1 cellular context compared by ENCODE assay signal in the genomic region with DNA sequence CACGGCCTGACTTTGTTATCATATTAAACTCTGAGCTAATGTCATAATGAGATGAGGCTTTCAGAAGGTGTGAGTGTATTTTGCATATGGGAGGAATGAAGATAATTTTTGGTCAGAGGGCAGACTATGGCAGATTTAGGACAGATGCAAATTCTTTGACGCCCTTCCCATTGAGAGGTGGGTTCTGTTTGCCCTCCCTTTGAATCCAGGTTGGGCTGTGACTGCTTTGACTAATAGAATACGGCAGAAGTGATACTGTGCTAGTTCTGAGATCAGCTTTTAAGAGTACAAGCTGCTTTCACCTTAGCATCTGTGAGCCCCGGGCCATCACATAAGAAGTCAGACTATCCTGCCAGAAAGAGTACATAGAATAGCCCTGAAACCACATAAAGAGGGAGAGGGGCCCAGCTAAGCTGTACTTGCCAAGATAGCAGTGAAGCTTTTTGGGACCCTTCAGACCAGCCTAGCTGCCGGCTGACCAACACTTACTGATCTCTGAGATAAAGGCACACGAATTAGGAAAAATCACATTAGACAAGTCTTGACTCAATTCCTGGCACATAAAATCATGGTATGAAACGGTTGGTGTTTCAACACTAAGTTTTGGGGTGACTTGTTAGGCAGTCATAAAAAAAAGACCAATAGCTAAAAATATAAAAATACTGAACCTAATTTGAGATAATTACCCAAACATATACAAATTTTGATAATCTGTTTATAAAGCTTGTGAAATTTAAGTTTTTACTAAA.
A peak's percentile ranks its signal among the peaks of the same experiment; 100 is the strongest.
TF ChIP-seq lines count a peak whose summit lies in the region.

No MANE protein-coding gene starts in this region.

TF ChIP-seq in GM12878, 131 proteins besides CTCF, POLR2A, EP300 and RAD21 (continued from another document and continues in another):
- TF ChIP-seq, protein P1, sequence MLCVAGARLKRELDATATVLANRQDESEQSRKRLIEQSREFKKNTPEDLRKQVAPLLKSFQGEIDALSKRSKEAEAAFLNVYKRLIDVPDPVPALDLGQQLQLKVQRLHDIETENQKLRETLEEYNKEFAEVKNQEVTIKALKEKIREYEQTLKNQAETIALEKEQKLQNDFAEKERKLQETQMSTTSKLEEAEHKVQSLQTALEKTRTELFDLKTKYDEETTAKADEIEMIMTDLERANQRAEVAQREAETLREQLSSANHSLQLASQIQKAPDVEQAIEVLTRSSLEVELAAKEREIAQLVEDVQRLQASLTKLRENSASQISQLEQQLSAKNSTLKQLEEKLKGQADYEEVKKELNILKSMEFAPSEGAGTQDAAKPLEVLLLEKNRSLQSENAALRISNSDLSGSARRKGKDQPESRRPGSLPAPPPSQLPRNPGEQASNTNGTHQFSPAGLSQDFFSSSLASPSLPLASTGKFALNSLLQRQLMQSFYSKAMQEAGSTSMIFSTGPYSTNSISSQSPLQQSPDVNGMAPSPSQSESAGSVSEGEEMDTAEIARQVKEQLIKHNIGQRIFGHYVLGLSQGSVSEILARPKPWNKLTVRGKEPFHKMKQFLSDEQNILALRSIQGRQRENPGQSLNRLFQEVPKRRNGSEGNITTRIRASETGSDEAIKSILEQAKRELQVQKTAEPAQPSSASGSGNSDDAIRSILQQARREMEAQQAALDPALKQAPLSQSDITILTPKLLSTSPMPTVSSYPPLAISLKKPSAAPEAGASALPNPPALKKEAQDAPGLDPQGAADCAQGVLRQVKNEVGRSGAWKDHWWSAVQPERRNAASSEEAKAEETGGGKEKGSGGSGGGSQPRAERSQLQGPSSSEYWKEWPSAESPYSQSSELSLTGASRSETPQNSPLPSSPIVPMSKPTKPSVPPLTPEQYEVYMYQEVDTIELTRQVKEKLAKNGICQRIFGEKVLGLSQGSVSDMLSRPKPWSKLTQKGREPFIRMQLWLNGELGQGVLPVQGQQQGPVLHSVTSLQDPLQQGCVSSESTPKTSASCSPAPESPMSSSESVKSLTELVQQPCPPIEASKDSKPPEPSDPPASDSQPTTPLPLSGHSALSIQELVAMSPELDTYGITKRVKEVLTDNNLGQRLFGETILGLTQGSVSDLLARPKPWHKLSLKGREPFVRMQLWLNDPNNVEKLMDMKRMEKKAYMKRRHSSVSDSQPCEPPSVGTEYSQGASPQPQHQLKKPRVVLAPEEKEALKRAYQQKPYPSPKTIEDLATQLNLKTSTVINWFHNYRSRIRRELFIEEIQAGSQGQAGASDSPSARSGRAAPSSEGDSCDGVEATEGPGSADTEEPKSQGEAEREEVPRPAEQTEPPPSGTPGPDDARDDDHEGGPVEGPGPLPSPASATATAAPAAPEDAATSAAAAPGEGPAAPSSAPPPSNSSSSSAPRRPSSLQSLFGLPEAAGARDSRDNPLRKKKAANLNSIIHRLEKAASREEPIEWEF (IDR thresholded peaks at IDR 0.05; ENCODE audit: insufficient replicate concordance, low read depth, low read length), result no peak
- TF ChIP-seq, protein P2, sequence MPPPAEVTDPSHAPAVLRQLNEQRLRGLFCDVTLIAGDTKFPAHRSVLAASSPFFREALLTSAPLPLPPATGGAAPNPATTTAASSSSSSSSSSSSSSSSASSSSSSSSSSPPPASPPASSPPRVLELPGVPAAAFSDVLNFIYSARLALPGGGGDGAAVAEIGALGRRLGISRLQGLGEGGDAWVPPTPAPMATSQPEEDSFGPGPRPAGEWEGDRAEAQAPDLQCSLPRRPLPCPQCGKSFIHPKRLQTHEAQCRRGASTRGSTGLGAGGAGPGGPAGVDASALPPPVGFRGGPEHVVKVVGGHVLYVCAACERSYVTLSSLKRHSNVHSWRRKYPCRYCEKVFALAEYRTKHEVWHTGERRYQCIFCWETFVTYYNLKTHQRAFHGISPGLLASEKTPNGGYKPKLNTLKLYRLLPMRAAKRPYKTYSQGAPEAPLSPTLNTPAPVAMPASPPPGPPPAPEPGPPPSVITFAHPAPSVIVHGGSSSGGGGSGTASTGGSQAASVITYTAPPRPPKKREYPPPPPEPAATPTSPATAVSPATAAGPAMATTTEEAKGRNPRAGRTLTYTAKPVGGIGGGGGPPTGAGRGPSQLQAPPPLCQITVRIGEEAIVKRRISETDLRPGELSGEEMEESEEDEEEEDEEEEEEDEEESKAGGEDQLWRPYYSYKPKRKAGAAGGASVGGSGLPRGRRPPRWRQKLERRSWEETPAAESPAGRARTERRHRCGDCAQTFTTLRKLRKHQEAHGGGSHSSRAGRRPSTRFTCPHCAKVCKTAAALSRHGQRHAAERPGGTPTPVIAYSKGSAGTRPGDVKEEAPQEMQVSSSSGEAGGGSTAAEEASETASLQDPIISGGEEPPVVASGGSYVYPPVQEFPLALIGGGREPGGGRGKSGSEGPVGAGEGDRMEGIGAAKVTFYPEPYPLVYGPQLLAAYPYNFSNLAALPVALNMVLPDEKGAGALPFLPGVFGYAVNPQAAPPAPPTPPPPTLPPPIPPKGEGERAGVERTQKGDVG (CRISPR knock-in tag; IDR thresholded peaks at IDR 0.05), result no peak
- TF ChIP-seq ZNF622 (IDR thresholded peaks at IDR 0.05), result no peak
- no peak for TF ChIP-seq MXI1 (IDR thresholded peaks at IDR 0.05; ENCODE audit: low read depth, low read length)
- peak; percentile 53 for TF ChIP-seq IKZF1 (conservative IDR thresholded peaks at IDR 0.05)
- TF ChIP-seq, protein P3, sequence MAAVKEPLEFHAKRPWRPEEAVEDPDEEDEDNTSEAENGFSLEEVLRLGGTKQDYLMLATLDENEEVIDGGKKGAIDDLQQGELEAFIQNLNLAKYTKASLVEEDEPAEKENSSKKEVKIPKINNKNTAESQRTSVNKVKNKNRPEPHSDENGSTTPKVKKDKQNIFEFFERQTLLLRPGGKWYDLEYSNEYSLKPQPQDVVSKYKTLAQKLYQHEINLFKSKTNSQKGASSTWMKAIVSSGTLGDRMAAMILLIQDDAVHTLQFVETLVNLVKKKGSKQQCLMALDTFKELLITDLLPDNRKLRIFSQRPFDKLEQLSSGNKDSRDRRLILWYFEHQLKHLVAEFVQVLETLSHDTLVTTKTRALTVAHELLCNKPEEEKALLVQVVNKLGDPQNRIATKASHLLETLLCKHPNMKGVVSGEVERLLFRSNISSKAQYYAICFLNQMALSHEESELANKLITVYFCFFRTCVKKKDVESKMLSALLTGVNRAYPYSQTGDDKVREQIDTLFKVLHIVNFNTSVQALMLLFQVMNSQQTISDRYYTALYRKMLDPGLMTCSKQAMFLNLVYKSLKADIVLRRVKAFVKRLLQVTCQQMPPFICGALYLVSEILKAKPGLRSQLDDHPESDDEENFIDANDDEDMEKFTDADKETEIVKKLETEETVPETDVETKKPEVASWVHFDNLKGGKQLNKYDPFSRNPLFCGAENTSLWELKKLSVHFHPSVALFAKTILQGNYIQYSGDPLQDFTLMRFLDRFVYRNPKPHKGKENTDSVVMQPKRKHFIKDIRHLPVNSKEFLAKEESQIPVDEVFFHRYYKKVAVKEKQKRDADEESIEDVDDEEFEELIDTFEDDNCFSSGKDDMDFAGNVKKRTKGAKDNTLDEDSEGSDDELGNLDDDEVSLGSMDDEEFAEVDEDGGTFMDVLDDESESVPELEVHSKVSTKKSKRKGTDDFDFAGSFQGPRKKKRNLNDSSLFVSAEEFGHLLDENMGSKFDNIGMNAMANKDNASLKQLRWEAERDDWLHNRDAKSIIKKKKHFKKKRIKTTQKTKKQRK (IDR thresholded peaks at IDR 0.05; ENCODE audit: low read depth, low read length), result no peak
- no peak for TF ChIP-seq TBL1XR1 (IDR thresholded peaks at IDR 0.05; ENCODE audit: low read depth, low read length)
- peak; percentile 92 for TF ChIP-seq HDGF (IDR thresholded peaks at IDR 0.05)
- TF ChIP-seq SMAD1 (IDR thresholded peaks at IDR 0.05; ENCODE audit: low read depth, partially characterized antibody), result no peak
- TF ChIP-seq, protein P4, sequence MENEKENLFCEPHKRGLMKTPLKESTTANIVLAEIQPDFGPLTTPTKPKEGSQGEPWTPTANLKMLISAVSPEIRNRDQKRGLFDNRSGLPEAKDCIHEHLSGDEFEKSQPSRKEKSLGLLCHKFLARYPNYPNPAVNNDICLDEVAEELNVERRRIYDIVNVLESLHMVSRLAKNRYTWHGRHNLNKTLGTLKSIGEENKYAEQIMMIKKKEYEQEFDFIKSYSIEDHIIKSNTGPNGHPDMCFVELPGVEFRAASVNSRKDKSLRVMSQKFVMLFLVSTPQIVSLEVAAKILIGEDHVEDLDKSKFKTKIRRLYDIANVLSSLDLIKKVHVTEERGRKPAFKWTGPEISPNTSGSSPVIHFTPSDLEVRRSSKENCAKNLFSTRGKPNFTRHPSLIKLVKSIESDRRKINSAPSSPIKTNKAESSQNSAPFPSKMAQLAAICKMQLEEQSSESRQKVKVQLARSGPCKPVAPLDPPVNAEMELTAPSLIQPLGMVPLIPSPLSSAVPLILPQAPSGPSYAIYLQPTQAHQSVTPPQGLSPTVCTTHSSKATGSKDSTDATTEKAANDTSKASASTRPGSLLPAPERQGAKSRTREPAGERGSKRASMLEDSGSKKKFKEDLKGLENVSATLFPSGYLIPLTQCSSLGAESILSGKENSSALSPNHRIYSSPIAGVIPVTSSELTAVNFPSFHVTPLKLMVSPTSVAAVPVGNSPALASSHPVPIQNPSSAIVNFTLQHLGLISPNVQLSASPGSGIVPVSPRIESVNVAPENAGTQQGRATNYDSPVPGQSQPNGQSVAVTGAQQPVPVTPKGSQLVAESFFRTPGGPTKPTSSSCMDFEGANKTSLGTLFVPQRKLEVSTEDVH (IDR thresholded peaks at IDR 0.05; ENCODE audit: low read depth, partially characterized antibody), result no peak
- peak; percentile 75; the same call in 1 of the 2 replicates for TF ChIP-seq FOXM1 (IDR thresholded peaks at IDR 0.05; ENCODE audit: low read depth, low read length)
- TF ChIP-seq, protein P5, sequence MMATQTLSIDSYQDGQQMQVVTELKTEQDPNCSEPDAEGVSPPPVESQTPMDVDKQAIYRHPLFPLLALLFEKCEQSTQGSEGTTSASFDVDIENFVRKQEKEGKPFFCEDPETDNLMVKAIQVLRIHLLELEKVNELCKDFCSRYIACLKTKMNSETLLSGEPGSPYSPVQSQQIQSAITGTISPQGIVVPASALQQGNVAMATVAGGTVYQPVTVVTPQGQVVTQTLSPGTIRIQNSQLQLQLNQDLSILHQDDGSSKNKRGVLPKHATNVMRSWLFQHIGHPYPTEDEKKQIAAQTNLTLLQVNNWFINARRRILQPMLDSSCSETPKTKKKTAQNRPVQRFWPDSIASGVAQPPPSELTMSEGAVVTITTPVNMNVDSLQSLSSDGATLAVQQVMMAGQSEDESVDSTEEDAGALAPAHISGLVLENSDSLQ (IDR thresholded peaks at IDR 0.05), result no peak
- TF ChIP-seq HDAC2 (IDR thresholded peaks at IDR 0.05), result no peak
- no peak for TF ChIP-seq SIX5 (IDR thresholded peaks at IDR 0.05; ENCODE audit: low read depth, low read length, severe bottlenecking)
- TF ChIP-seq, protein P6, sequence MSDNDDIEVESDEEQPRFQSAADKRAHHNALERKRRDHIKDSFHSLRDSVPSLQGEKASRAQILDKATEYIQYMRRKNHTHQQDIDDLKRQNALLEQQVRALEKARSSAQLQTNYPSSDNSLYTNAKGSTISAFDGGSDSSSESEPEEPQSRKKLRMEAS (IDR thresholded peaks at IDR 0.05; ENCODE audit: low read depth, low read length), result no peak
- no peak for TF ChIP-seq GABPA (IDR thresholded peaks at IDR 0.05; ENCODE audit: low read depth)
- no peak for TF ChIP-seq RAD51 (IDR thresholded peaks at IDR 0.05)
- no peak for TF ChIP-seq ZNF24 (IDR thresholded peaks at IDR 0.05)
- TF ChIP-seq CBX3 (IDR thresholded peaks at IDR 0.05; ENCODE audit: borderline replicate concordance, low read depth), result no peak
- TF ChIP-seq, protein P7, sequence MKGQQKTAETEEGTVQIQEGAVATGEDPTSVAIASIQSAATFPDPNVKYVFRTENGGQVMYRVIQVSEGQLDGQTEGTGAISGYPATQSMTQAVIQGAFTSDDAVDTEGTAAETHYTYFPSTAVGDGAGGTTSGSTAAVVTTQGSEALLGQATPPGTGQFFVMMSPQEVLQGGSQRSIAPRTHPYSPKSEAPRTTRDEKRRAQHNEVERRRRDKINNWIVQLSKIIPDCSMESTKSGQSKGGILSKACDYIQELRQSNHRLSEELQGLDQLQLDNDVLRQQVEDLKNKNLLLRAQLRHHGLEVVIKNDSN (IDR thresholded peaks at IDR 0.05; ENCODE audit: borderline replicate concordance, extremely low read length, insufficient read depth, low read depth, low read length), result no peak
- TF ChIP-seq, protein P8, sequence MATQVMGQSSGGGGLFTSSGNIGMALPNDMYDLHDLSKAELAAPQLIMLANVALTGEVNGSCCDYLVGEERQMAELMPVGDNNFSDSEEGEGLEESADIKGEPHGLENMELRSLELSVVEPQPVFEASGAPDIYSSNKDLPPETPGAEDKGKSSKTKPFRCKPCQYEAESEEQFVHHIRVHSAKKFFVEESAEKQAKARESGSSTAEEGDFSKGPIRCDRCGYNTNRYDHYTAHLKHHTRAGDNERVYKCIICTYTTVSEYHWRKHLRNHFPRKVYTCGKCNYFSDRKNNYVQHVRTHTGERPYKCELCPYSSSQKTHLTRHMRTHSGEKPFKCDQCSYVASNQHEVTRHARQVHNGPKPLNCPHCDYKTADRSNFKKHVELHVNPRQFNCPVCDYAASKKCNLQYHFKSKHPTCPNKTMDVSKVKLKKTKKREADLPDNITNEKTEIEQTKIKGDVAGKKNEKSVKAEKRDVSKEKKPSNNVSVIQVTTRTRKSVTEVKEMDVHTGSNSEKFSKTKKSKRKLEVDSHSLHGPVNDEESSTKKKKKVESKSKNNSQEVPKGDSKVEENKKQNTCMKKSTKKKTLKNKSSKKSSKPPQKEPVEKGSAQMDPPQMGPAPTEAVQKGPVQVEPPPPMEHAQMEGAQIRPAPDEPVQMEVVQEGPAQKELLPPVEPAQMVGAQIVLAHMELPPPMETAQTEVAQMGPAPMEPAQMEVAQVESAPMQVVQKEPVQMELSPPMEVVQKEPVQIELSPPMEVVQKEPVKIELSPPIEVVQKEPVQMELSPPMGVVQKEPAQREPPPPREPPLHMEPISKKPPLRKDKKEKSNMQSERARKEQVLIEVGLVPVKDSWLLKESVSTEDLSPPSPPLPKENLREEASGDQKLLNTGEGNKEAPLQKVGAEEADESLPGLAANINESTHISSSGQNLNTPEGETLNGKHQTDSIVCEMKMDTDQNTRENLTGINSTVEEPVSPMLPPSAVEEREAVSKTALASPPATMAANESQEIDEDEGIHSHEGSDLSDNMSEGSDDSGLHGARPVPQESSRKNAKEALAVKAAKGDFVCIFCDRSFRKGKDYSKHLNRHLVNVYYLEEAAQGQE (IDR thresholded peaks at IDR 0.05; ENCODE audit: low read depth, low read length), result no peak
- TF ChIP-seq, protein P9, sequence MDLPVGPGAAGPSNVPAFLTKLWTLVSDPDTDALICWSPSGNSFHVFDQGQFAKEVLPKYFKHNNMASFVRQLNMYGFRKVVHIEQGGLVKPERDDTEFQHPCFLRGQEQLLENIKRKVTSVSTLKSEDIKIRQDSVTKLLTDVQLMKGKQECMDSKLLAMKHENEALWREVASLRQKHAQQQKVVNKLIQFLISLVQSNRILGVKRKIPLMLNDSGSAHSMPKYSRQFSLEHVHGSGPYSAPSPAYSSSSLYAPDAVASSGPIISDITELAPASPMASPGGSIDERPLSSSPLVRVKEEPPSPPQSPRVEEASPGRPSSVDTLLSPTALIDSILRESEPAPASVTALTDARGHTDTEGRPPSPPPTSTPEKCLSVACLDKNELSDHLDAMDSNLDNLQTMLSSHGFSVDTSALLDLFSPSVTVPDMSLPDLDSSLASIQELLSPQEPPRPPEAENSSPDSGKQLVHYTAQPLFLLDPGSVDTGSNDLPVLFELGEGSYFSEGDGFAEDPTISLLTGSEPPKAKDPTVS (IDR thresholded peaks at IDR 0.05; ENCODE audit: low read depth, low read length), result no peak
- TF ChIP-seq ZNF207 (IDR thresholded peaks at IDR 0.05; ENCODE audit: borderline replicate concordance), result no peak
- TF ChIP-seq ZNF274 (IDR thresholded peaks at IDR 0.05; ENCODE audit: insufficient read depth, insufficient read length), result no peak
- TF ChIP-seq EGR1 (IDR thresholded peaks at IDR 0.05; ENCODE audit: borderline replicate concordance in 1 of 2, low read depth in 2 of 2, low read length in 2 of 2), result no peak
- TF ChIP-seq CBFB (IDR thresholded peaks at IDR 0.05; ENCODE audit: low read depth), result no peak
- TF ChIP-seq TCF7 (IDR thresholded peaks at IDR 0.05; ENCODE audit: borderline replicate concordance), result no peak; the same call in 1 of the 2 replicates
- TF ChIP-seq ZBED1 (IDR thresholded peaks at IDR 0.05; ENCODE audit: borderline replicate concordance), result no peak
- no peak for TF ChIP-seq NR2C1 (IDR thresholded peaks at IDR 0.05)
- peak; percentile 32; the same call in 1 of the 2 replicates for TF ChIP-seq TAF1 (IDR thresholded peaks at IDR 0.05; ENCODE audit: borderline replicate concordance, low read depth, low read length)
